Comparison of ENCODE assay signal across 11 cellular contexts in the genomic region with DNA sequence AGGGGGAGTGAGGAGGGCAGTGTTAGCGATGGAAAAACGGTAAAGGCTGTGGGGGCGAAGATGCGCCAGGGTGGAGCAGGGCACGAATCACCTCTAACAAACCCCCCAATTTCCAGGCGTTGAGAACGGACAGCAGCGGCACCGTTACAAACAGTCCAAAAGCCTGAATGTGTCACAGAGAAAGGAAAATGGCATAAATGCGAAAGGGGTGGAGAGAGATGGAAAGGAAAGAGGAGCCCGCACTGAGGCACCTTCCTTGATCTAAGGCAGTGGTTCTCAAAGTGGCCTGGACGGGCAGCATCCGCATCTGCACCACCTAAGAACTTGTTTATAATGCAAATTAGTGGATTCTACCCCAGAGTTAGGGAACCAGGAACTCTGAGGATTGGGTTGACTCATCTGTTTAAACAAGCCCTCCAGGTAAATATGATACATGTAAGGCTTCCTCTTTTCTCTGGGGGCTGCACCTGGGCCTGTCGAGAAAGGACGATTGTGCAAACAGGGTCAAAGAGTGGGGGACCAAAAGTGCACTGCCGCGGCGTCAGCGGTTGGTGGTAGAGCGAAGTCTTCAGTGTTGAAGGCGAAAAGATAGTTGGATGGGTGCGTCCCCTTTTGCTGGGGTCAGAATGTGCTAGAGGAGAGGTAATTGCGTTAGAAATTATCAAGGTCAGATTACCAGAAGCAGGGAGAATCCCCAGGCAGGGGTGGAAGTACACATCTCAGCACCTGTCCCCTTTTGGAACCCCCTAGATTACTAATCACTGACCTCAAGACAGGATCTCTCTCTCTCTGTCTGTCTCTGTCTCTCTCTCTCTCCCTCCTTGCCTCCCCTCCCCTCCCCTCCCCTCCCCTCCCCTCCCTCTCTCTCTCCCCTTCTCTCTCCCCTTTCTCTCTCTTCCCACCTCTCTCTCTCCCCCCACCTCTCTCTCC. TPM values are rescaled to one million over a fixed set of nuclear protein-coding genes. Genes with fewer than 3 reads are reported as not detected.
A peak's percentile ranks its signal among the peaks of the same experiment; 100 is the strongest.
DNase-seq lines count a peak whose midpoint lies in the region; ATAC-seq and TF ChIP-seq lines count a peak whose summit lies in the region.
"Had no signal": no experiment of that assay in that cellular context is flagged by ENCODE, and none has a peak within 500 bp of the region (broad histone marks: within the 10 kb centered on the region; RNA-seq: fewer than 3 reads in every experiment).

No MANE protein-coding gene starts in this region.

- DNase-seq in DMS53 (lab: John Stamatoyannopoulos, UW), result peak; percentile 86
- peak; percentile 73 for DNase-seq in NCI-H146 treated with DMSO at 0.1 percent for 48 hours (lab: John Stamatoyannopoulos, UW; ENCODE audit: unreplicated experiment)
- DNase-seq in coronary artery (ENCODE audit: low spot score), result no peak
- no peak for DNase-seq in mesothelial cell of epicardium (ENCODE audit: low spot score in 2 of 2, unreplicated experiment in 2 of 2)
- no peak for DNase-seq in adrenal gland
- DNase-seq in activated T-cell treated with anti-CD3 and anti-CD28 coated beads, Interleukin-2, amount 50 U/mL, for 48 hours, result no peak
- DNase-seq in natural killer cell, result no peak

- H3K9me3 Mint-ChIP-seq in mesothelial cell of epicardium (no peaks in the 10 kb centered on the region), natural killer cell (peaks cover 0 to 2% of the 10 kb centered on the region in 2 donors)
- H3K9me3 Mint-ChIP-seq: natural killer cell treated with Interleukin-12 subunit alpha and Interleukin-12 subunit beta and Interleukin-15 and Interleukin-18, amount 100 ng/mL, for 72 hours had no signal

- peaks cover 11% of the 10 kb centered on the region for H3K4me1 Mint-ChIP-seq in mesothelial cell of epicardium
- no peaks in the 10 kb centered on the region for H3K4me1 Mint-ChIP-seq in natural killer cell
- H3K4me1 Mint-ChIP-seq: CD14-positive monocyte had no signal

- WGBS in adrenal gland, 4 donors, result 8 to 13% (median 11%) methylated on average over 22 to 23 of the region's 23 CpGs

- TF ChIP-seq CTCF in coronary artery (IDR thresholded peaks at IDR 0.05), result no peak
- TF ChIP-seq CTCF in mesothelial cell of epicardium (IDR thresholded peaks at IDR 0.05; ENCODE audit: unreplicated experiment), result no peak
- TF ChIP-seq CTCF in adrenal gland (IDR thresholded peaks at IDR 0.05), result no peak
- TF ChIP-seq CTCF in natural killer cell (IDR thresholded peaks at IDR 0.05), result no peak

- H3K4me3 Mint-ChIP-seq in mesothelial cell of epicardium (peak overlapping the region; percentile 59), natural killer cell (no peak overlapping the region)
- H3K4me3 Mint-ChIP-seq: natural killer cell treated with Interleukin-12 subunit alpha and Interleukin-12 subunit beta and Interleukin-15 and Interleukin-18, amount 100 ng/mL, for 72 hours had no signal

- H3K27me3 Mint-ChIP-seq in mesothelial cell of epicardium (ENCODE audit: low read depth) (peaks cover 40% of the 10 kb centered on the region), natural killer cell (ENCODE audit: low read depth in 2 of 2) (peaks cover 22 to 23% of the 10 kb centered on the region in 2 donors)

- H3K36me3 ChIP-seq in adrenal gland (replicated peaks in 1 of 2), result no peaks in the 10 kb centered on the region

- H3K27me3 ChIP-seq in adrenal gland, result peaks cover 19% of the 10 kb centered on the region

- H3K27ac Mint-ChIP-seq in mesothelial cell of epicardium, result no peak overlapping the region
- H3K27ac Mint-ChIP-seq in natural killer cell, result no peak overlapping the region
- H3K27ac Mint-ChIP-seq: IgD-negative memory B cell; natural killer cell treated with Interleukin-12 subunit alpha and Interleukin-12 subunit beta and Interleukin-15 and Interleukin-18, amount 100 ng/mL, for 72 hours had no signal

- H3K27ac ChIP-seq in coronary artery, result no peak overlapping the region
- H3K27ac ChIP-seq in adrenal gland, result peak overlapping the region in 1 of 5 donors; percentile 62

- no peaks in the 10 kb centered on the region for H3K4me1 ChIP-seq in adrenal gland (replicated peaks in 1 of 2)

- H3K36me3 Mint-ChIP-seq in mesothelial cell of epicardium, result no peaks in the 10 kb centered on the region
- no peaks in the 10 kb centered on the region for H3K36me3 Mint-ChIP-seq in natural killer cell
- H3K36me3 Mint-ChIP-seq: CD14-positive monocyte; IgD-negative memory B cell; natural killer cell treated with Interleukin-12 subunit alpha and Interleukin-12 subunit beta and Interleukin-15 and Interleukin-18, amount 100 ng/mL, for 72 hours had no signal

- peak overlapping the region; percentile 64 for H3K4me3 ChIP-seq in coronary artery
- H3K4me3 ChIP-seq in adrenal gland, result no peak overlapping the region

- no peak for TF ChIP-seq POLR2A in adrenal gland (IDR thresholded peaks at IDR 0.05)

- no peaks in the 10 kb centered on the region for H3K9me3 ChIP-seq in adrenal gland (replicated peaks in 1 of 3)

- intact Hi-C loops in adrenal gland (cut with DNase I), result no loop called here
- intact Hi-C loops in natural killer cell (cut with micrococcal nuclease), result no loop called here

- ATAC-seq in natural killer cell, result no peak
- ATAC-seq in GM21576 (IDR thresholded peaks at IDR 0.05; ENCODE audit: unreplicated experiment), result no peak

RNA-seq across cellular contexts. Expression of gene KCNH5, which starts 1.3 kb away (rescaled TPM):
- total RNA-seq in mesothelial cell of epicardium, result 2.1 to 2.5 TPM (median 2.3 TPM) in 3 replicates
- total RNA-seq in adrenal gland, result 1 to 10 TPM in 2 of 8 donors, under 1 TPM in 2, not detected in 4; 0.23 to 3.2 (median 1.2) TPM
- polyA plus RNA-seq in adrenal gland, result 1 to 10 TPM in 1 of 3 donors, under 1 TPM in 2; 0.10 to 2.8 (median 0.48) TPM
- total RNA-seq in natural killer cell, result not detected
- total RNA-seq: natural killer cell treated with Interleukin-12 subunit alpha and Interleukin-12 subunit beta and Interleukin-15 and Interleukin-18, amount 100 ng/mL, for 72 hours had no signal
- polyA plus RNA-seq: CD14-positive monocyte, IgD-negative memory B cell had no signal

Comparison
In these comparisons a context has a peak if more than half of its experiments do, and no peak if none do; other contexts are left out.
1. DNase-seq: peak in DMS53 (single experiment) and NCI-H146 treated with DMSO at 0.1 percent for 48 hours (single experiment); none in coronary artery (single experiment), mesothelial cell of epicardium (0 of 2), adrenal gland (0 of 7), activated T-cell treated with anti-CD3 and anti-CD28 coated beads, Interleukin-2, amount 50 U/mL, for 48 hours (0 of 2) and natural killer cell (single experiment).